ENCODE assay signal across 2 cellular contexts in genomic region chr11:2404735-2405196, GRCh38.
TF ChIP-seq lines count a peak whose summit lies in the region.

No MANE protein-coding gene starts in this region.

TF ChIP-seq in GM12891, 5 proteins besides CTCF, POLR2A, EP300 and RAD21:
- TF ChIP-seq POLR2AphosphoS5 (IDR thresholded peaks at IDR 0.05; ENCODE audit: low read depth, low read length): peak; percentile 64
- TF ChIP-seq POU2F2 (IDR thresholded peaks at IDR 0.05; ENCODE audit: low read depth, low read length): no peak; the same call in 1 of the 2 replicates

TF ChIP-seq in IMR-90, 13 proteins besides CTCF, POLR2A, EP300 and RAD21:
- no peak for TF ChIP-seq MAZ (IDR thresholded peaks at IDR 0.05; ENCODE audit: borderline replicate concordance, low read depth, low read length)
- TF ChIP-seq NFE2L2 (IDR thresholded peaks at IDR 0.05; ENCODE audit: low read depth, low read length): no peak
- no peak for TF ChIP-seq BHLHE40 (IDR thresholded peaks at IDR 0.05; ENCODE audit: low read depth, low read length)
- TF ChIP-seq, protein P1, sequence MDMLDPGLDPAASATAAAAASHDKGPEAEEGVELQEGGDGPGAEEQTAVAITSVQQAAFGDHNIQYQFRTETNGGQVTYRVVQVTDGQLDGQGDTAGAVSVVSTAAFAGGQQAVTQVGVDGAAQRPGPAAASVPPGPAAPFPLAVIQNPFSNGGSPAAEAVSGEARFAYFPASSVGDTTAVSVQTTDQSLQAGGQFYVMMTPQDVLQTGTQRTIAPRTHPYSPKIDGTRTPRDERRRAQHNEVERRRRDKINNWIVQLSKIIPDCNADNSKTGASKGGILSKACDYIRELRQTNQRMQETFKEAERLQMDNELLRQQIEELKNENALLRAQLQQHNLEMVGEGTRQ (IDR thresholded peaks at IDR 0.05; ENCODE audit: low read depth, low read length): no peak
- no peak for TF ChIP-seq CEBPB (IDR thresholded peaks at IDR 0.05; ENCODE audit: low read depth, low read length)
- TF ChIP-seq ELK1 (IDR thresholded peaks at IDR 0.05; ENCODE audit: borderline replicate concordance, low read depth, low read length): no peak
TF ChIP-seq in IMR-90: peak in this region for 0.
